ENCODE assay signal across 8 cellular contexts in genomic region chr11:13238879-13239514, GRCh38. TPM values are rescaled to one million over a fixed set of nuclear protein-coding genes. Genes with fewer than 3 reads are reported as not detected.
DNase-seq lines count a peak whose midpoint lies in the region; ATAC-seq, FAIRE-seq and TF ChIP-seq lines count a peak whose summit lies in the region.

No MANE protein-coding gene starts in this region.

- no peak overlapping the region for H2BK15ac ChIP-seq in H1 (ENCODE audit: low read length)

- no peak overlapping the region for H3K23ac ChIP-seq in H1 (ENCODE audit: insufficient read length)

- peaks cover 0 to 7% (median 2%) of the 10 kb centered on the region in 4 donors for H3K4me1 Mint-ChIP-seq in naive thymus-derived CD8-positive, alpha-beta T cell

- H2AFZ ChIP-seq in HCT116 (ENCODE audit: low read depth, low read length, poor library complexity, severe bottlenecking) (peak overlapping the region; percentile 95), H1 (ENCODE audit: low read length) (0 out of 2 replicates have a peak overlapping the region, but pooled peaks have one; percentile 14)

- H3K36me3 ChIP-seq in HCT116 (ENCODE audit: control insufficient read depth in 1 of 2, insufficient read depth in 2 of 2, low read length in 2 of 2) = no peaks in the 10 kb centered on the region
- no peaks in the 10 kb centered on the region for H3K36me3 ChIP-seq in H1 (ENCODE audit: control insufficient read depth in 2 of 4, insufficient read depth in 4 of 4, low read length in 3 of 4)
- no peaks in the 10 kb centered on the region for H3K36me3 ChIP-seq in thoracic aorta

- H3K9ac ChIP-seq in HCT116 (ENCODE audit: low read length) (no peak overlapping the region), H1 (replicated peaks in 1 of 4; ENCODE audit: extremely low read depth in 1 of 4, low read depth in 3 of 4, low read length in 3 of 4) (no peak overlapping the region)

- H2BK12ac ChIP-seq in H1 (ENCODE audit: low read depth, low read length) = no peak overlapping the region

- no peak overlapping the region for H3K4me3 Mint-ChIP-seq in naive thymus-derived CD8-positive, alpha-beta T cell

- POLR2A ChIA-PET in HCT116 (lab: Charles Lee) (interaction anchor here (1.3 kb wide), 1 partner anchor 22 kb away, joined by 5 read pairs; no protein-coding TSS in a partner anchor), H1 (lab: Charles Lee; ENCODE audit: partially characterized antibody) (no interaction called here)
- POLR2A ChIA-PET in naive thymus-derived CD8-positive, alpha-beta T cell (lab: Charles Lee) = no interaction called here

- intact Hi-C loops in HCT116 (cut with micrococcal nuclease) = loop anchor here (1.0 kb wide), 1 partner anchor 29 kb away; no protein-coding TSS in a partner anchor

- DNase-seq in EL (peak; percentile 62), HCT116 (ENCODE audit: low read depth, low spot score) (peak; percentile 57), NCI-H226 (peak; percentile 34), H1 (ENCODE audit: low read depth in 1 of 2, low spot score in 2 of 2) (peak in 1 of 2 experiments; percentile 68), thoracic aorta (ENCODE audit: low spot score) (no peak)
- peak; percentile 51 to 60 for DNase-seq in activated CD4-positive, alpha-beta T cell treated with anti-CD3 and anti-CD28 coated beads, Interleukin-2, amount 50 U/mL, for 48 hours
- DNase-seq in naive thymus-derived CD8-positive, alpha-beta T cell = peak in 9 of 10 donors; percentile 21 to 74 (median 49)

- H3K9me3 ChIP-seq in HCT116 (ENCODE audit: control insufficient read depth in 1 of 2, insufficient read depth in 1 of 2, low read depth in 1 of 2, low read length in 2 of 2) = no peaks in the 10 kb centered on the region; a peak in 1 of 4 replicates
- no peaks in the 10 kb centered on the region for H3K9me3 ChIP-seq in H1 (ENCODE audit: insufficient read depth in 2 of 2, low read depth in 1 of 2, low read length in 1 of 2)
- H3K9me3 ChIP-seq in thoracic aorta = no peaks in the 10 kb centered on the region

- H3K9me3 Mint-ChIP-seq in naive thymus-derived CD8-positive, alpha-beta T cell = peaks cover 0 to 8% (median 0%) of the 10 kb centered on the region in 9 donors

- H3K18ac ChIP-seq in H1 (ENCODE audit: extremely low read depth, low read length) = no peak overlapping the region

- ATAC-seq in HCT116 = peak; percentile 98
- peak; percentile 68 to 71 for ATAC-seq in naive thymus-derived CD8-positive, alpha-beta T cell
- ATAC-seq in thoracic aorta (ENCODE audit: insufficient number of reproducible peaks, low FRiP score, low read depth) = no peak
- ATAC-seq in HG03342 (IDR thresholded peaks at IDR 0.05; ENCODE audit: unreplicated experiment) = no peak

- H3K4me2 ChIP-seq in HCT116 (ENCODE audit: low read length) (peak overlapping the region; percentile 26; the same call in 1 of the 2 replicates), H1 (ENCODE audit: insufficient read depth in 1 of 2, low read depth in 2 of 2, low read length in 2 of 2) (no peak overlapping the region)

- H3K79me1 ChIP-seq in H1 (ENCODE audit: low read depth, low read length) = no peaks in the 10 kb centered on the region

- no peaks in the 10 kb centered on the region for H3K27me3 ChIP-seq in HCT116 (ENCODE audit: insufficient read depth, low read length)
- H3K27me3 ChIP-seq in H1 (replicated peaks in 1 of 4; ENCODE audit: control insufficient read depth in 3 of 4, extremely low read depth in 1 of 4, insufficient read depth in 3 of 4, low read length in 3 of 4) = no peaks in the 10 kb centered on the region
- no peaks in the 10 kb centered on the region for H3K27me3 ChIP-seq in thoracic aorta (replicated peaks; ENCODE audit: insufficient read depth)

- H4K91ac ChIP-seq in H1 (replicated peaks; ENCODE audit: insufficient read length, low read length) = no peak overlapping the region

- no peak overlapping the region for H3K56ac ChIP-seq in H1 (replicated peaks; ENCODE audit: insufficient read length, low read depth, low read length)

- H3K4me3 ChIP-seq in HCT116 (replicated peaks in 1 of 2; ENCODE audit: low read depth in 1 of 2, low read length in 2 of 2) (no peak overlapping the region), H1 (ENCODE audit: extremely low read depth in 1 of 4, insufficient read depth in 2 of 4, low read depth in 3 of 4, low read length in 4 of 4) (no peak overlapping the region), thoracic aorta (no peak overlapping the region)

- H3K27ac Mint-ChIP-seq in naive thymus-derived CD8-positive, alpha-beta T cell = no peak overlapping the region

- peaks cover 0 to 6% (median 0%) of the 10 kb centered on the region in 3 donors for H3K36me3 Mint-ChIP-seq in naive thymus-derived CD8-positive, alpha-beta T cell

- no peak overlapping the region for H4K5ac ChIP-seq in H1 (ENCODE audit: insufficient read length, low read depth, low read length)

- H3K27ac ChIP-seq in HCT116 (ENCODE audit: low read depth, low read length) (no peak overlapping the region), H1 (ENCODE audit: low read depth, low read length) (no peak overlapping the region), thoracic aorta (no peak overlapping the region)

- H2BK5ac ChIP-seq in H1 (ENCODE audit: low read depth, low read length) = no peak overlapping the region

- no peak for TF ChIP-seq EP300 in H1 (IDR thresholded peaks at IDR 0.05; ENCODE audit: borderline replicate concordance in 1 of 2, low read depth in 2 of 2, low read length in 2 of 2)

- RAD21 ChIA-PET in HCT116 (lab: Charles Lee; ENCODE audit: low non-redundant PET in 1 of 2, low total read pairs in 2 of 2, uncharacterized antibody in 2 of 2, unreplicated experiment in 2 of 2) = interaction anchor here (0.7 to 1.5 kb wide), 3 partner anchors 23 to 29 kb away, joined by 3 to 7 read pairs (median 6); no protein-coding TSS in a partner anchor

- no peak overlapping the region for H3K14ac ChIP-seq in H1 (ENCODE audit: insufficient read length)

- H2BK20ac ChIP-seq in H1 (ENCODE audit: low read length) = no peak overlapping the region

- no peak for TF ChIP-seq POLR2A in HCT116 (IDR thresholded peaks at IDR 0.05; ENCODE audit: borderline replicate concordance, extremely low read depth, insufficient read depth, insufficient read length)
- no peak for TF ChIP-seq POLR2A in H1 (IDR thresholded peaks at IDR 0.05; ENCODE audit: control extremely low read depth in 1 of 2, low read depth in 2 of 2, low read length in 2 of 2)

- no TSS peak for BruUV-seq in HCT116 (replicated peaks; lab: Mats Ljungman, UMichigan)

- CTCF ChIA-PET in HCT116 (lab: Charles Lee) (interaction anchor here (0.9 to 2.5 kb wide), 8 partner anchors 10 to 100 kb away, joined by 3 to 11 read pairs (median 4); no protein-coding TSS in a partner anchor), H1 (lab: Charles Lee; ENCODE audit: partially characterized antibody) (interaction anchor here (0.5 to 7.2 kb wide), 37 partner anchors 8 to 1099 kb away, joined by 3 to 86 read pairs (median 4); no protein-coding TSS in a partner anchor)

- 60% methylated on average over 4 of the region's 4 CpGs; no CpG with 5 or more reads in 1 of the 2 experiments for WGBS in H1 (ENCODE audit: extremely low coverage in 1 of 2, insufficient coverage in 1 of 2, insufficient read length in 1 of 2, insufficient replicate concordance in 2 of 2, low coverage in 1 of 2, low lambda C conversion rate in 2 of 2, missing lambda C conversion rate in 1 of 2), 2 experiments

- no peak overlapping the region for H3K4ac ChIP-seq in H1 (replicated peaks; ENCODE audit: insufficient read length, low read depth, low read length)

- H3K4me1 ChIP-seq in HCT116 (ENCODE audit: control insufficient read depth in 1 of 2, insufficient read depth in 2 of 2, low read length in 2 of 2) (peaks cover 0 to 15% of the 10 kb centered on the region in 2 experiments; a peak in 1 of 4 replicates), H1 (replicated peaks in 1 of 4; ENCODE audit: control insufficient read depth in 3 of 4, insufficient read depth in 4 of 4, low read length in 3 of 4) (no peaks in the 10 kb centered on the region), thoracic aorta (ENCODE audit: control insufficient read depth in 1 of 2, low read depth in 2 of 2) (no peaks in the 10 kb centered on the region)

- no peaks in the 10 kb centered on the region for H3K79me2 ChIP-seq in HCT116 (ENCODE audit: insufficient read depth, low read length)
- H3K79me2 ChIP-seq in H1 (ENCODE audit: control insufficient read depth in 1 of 2, insufficient read depth in 2 of 2, low read length in 2 of 2) = no peaks in the 10 kb centered on the region

- FAIRE-seq in H1 (lab: Jason Lieb, UNC) = peak; percentile 50

- TF ChIP-seq RAD21 in HCT116 (IDR thresholded peaks at IDR 0.05; ENCODE audit: low read depth) = peak; percentile 76
- peak; percentile 58 to 62 for TF ChIP-seq RAD21 in H1 (IDR thresholded peaks at IDR 0.05 in 1 of 2, conservative IDR thresholded peaks at IDR 0.05 in 1 of 2; ENCODE audit: low read depth in 2 of 2, low read length in 2 of 2)

- no peaks in the 10 kb centered on the region for H3K9me2 ChIP-seq in HCT116 (ENCODE audit: insufficient read depth)

- H4K20me1 ChIP-seq in HCT116 (ENCODE audit: insufficient read depth) (no peaks in the 10 kb centered on the region), H1 (replicated peaks in 1 of 2; ENCODE audit: control insufficient read depth in 1 of 2, insufficient read depth in 2 of 2, low read length in 2 of 2) (no peaks in the 10 kb centered on the region)

- H3K27me3 Mint-ChIP-seq in naive thymus-derived CD8-positive, alpha-beta T cell = peaks cover 3 to 16% (median 4%) of the 10 kb centered on the region in 5 donors

- H3K23me2 ChIP-seq in H1 (ENCODE audit: low read depth, low read length) = no peaks in the 10 kb centered on the region

- TF ChIP-seq CTCF in HCT116 (IDR thresholded peaks at IDR 0.05 in 2 of 3, conservative IDR thresholded peaks at IDR 0.05 in 1 of 3; ENCODE audit: borderline replicate concordance in 1 of 3, insufficient read depth in 1 of 3, low read depth in 2 of 3, low read length in 2 of 3) (peak; percentile 73 to 95 (median 90)), H1 (IDR thresholded peaks at IDR 0.05; ENCODE audit: control extremely low read depth in 1 of 3, insufficient read depth in 1 of 3, low read depth in 1 of 3, low read length in 3 of 3) (peak; percentile 52 to 68 (median 67)), thoracic aorta (IDR thresholded peaks at IDR 0.05) (peak; percentile 67)

- no peak overlapping the region for H2AK5ac ChIP-seq in H1 (ENCODE audit: low read depth, low read length)

- H4K8ac ChIP-seq in H1 (ENCODE audit: extremely low read depth, insufficient read depth, low read length) = no peak overlapping the region

- no peak overlapping the region for H2BK120ac ChIP-seq in H1 (replicated peaks; ENCODE audit: low read depth, low read length)

RNA-seq across cellular contexts. Expression of gene BMAL1, which starts 38.6 kb away (rescaled TPM):
- total RNA-seq in HCT116 (2021; ENCODE audit: unreplicated experiment) = 17.6 TPM
- polyA plus RNA-seq in HCT116 (2012) = 6.5 and 7.8 TPM in 2 replicates
- 6.8 and 9.9 TPM in 2 replicates for total RNA-seq in H1 (2021; fragmentation: NEBNext Ultra II Directional; extraction: Animal tissue kit (Norgen Biotek cat#: 25700))
- polyA plus RNA-seq in H1 (2011; rRNA removed) = 4.1 and 6.9 TPM in 2 replicates
- polyA plus RNA-seq in H1 (2011; cell fraction: cytosol; rRNA removed) = 6.3 TPM
- 6.4 TPM for polyA plus RNA-seq in H1 (2011; cell fraction: nucleus; rRNA removed)
- 4.7 to 9.4 TPM (median 6.3 TPM) in 4 replicates for polyA plus RNA-seq in H1 (2012, experiment 1 of 2)
- 0.96 TPM for polyA plus RNA-seq in H1 (2012, experiment 2 of 2)
- 5.6 TPM for polyA plus RNA-seq in H1 (2013, experiment 1 of 2)
- polyA plus RNA-seq in H1 (2013, experiment 2 of 2) = 5.6 TPM
- polyA minus RNA-seq in H1 (2011; rRNA and poly(A)+ RNA removed) = 7.7 and 8.7 TPM in 2 replicates
- 4.7 TPM for polyA minus RNA-seq in H1 (2011; cell fraction: cytosol; rRNA and poly(A)+ RNA removed)
- polyA minus RNA-seq in H1 (2011; cell fraction: nucleus; rRNA and poly(A)+ RNA removed) = 20.8 TPM
- 10 to 100 TPM; 93.6 to 93.8 TPM for total RNA-seq in naive thymus-derived CD8-positive, alpha-beta T cell
- polyA plus RNA-seq in naive thymus-derived CD8-positive, alpha-beta T cell = 10 to 100 TPM in 2 of 3 donors, 1 to 10 TPM in 1; 9.6 to 14.0 (median 12.3) TPM
- total RNA-seq in thoracic aorta = 10 to 100 TPM; 21.8 to 40.8 TPM

Comparison
In these comparisons a context has a peak if more than half of its experiments do, and no peak if none do; other contexts are left out.
1. ATAC-seq: peak in HCT116 (single experiment) and naive thymus-derived CD8-positive, alpha-beta T cell (2 of 2); none in thoracic aorta (single experiment) and HG03342 (single experiment).
2. Peak in every context shown above with its lines, with median percentiles within 50 percentile points of each other: CTCF ChIP-seq.